ENCODE assay signal across 8 cellular contexts in genomic region chr19:11766597-11767591, GRCh38. TPM values are rescaled to one million over a fixed set of nuclear protein-coding genes. Genes with fewer than 3 reads are reported as not detected.
A peak's percentile ranks its signal among the peaks of the same experiment; 100 is the strongest.
DNase-seq lines count a peak whose midpoint lies in the region; ATAC-seq and TF ChIP-seq lines count a peak whose summit lies in the region.

Gene ZNF441 (plus strand): TSS chr19:11767000. CDS start chr19:11767194, 194 bp downstream.

- ATAC-seq in GM18511 (IDR thresholded peaks at IDR 0.05; ENCODE audit: unreplicated experiment) (peak; percentile 96), HG02981 (IDR thresholded peaks at IDR 0.05; ENCODE audit: unreplicated experiment) (peak; percentile 90), gastrocnemius medialis (peak; percentile 97 to 98)

- H3K4me3 ChIP-seq in iPS DF 6.9 (ENCODE audit: low read length) = peak within 1 kb of the TSS; percentile 67
- H3K4me3 ChIP-seq in gastrocnemius medialis = peak within 1 kb of the TSS; percentile 71 to 86 (median 82)

- WGBS in iPS DF 6.9 (ENCODE audit: insufficient coverage, insufficient read length) = no CpG with 5 or more reads among the region's 61 CpGs

- H3K4me1 ChIP-seq in iPS DF 6.9 (ENCODE audit: control insufficient read depth, insufficient read depth, low read length) = no peaks in the 10 kb centered on the region
- peaks cover 9 to 14% of the 10 kb centered on the region in 2 donors for H3K4me1 ChIP-seq in gastrocnemius medialis

- DNase-seq in NCI-H2107 (lab: John Stamatoyannopoulos, UW) (peak; percentile 81), UCSD-AML1 (lab: John Stamatoyannopoulos, UW; ENCODE audit: unreplicated experiment) (peak; percentile 95), iPS DF 6.9 (ENCODE audit: low read depth, low spot score) (peak; percentile 79), gastrocnemius medialis (peak; percentile 95), endothelial cell (ENCODE audit: low spot score) (no peak)

- H3K9me3 Mint-ChIP-seq in brain = peaks cover 15 to 51% (median 40%) of the 10 kb centered on the region in 5 experiments
- peaks cover 32% of the 10 kb centered on the region for H3K9me3 Mint-ChIP-seq in endothelial cell (ENCODE audit: unreplicated experiment)

- H3K27ac ChIP-seq in iPS DF 6.9 (ENCODE audit: low read length) = no peak within 1 kb of the TSS
- peak within 1 kb of the TSS; percentile 85 to 89 (median 86) for H3K27ac ChIP-seq in gastrocnemius medialis

- intact Hi-C loops in gastrocnemius medialis (cut with DNase I; ENCODE audit: low total_unique reads) = loop anchor here (1.0 to 10.0 kb wide), 3 partner anchors 28 to 788 kb away; partner anchors contain the start of gene ZNF564

- peak within 1 kb of the TSS in 4 of 5 experiments; percentile 73 to 99 (median 98) for H3K4me3 Mint-ChIP-seq in brain
- no peak within 1 kb of the TSS for H3K4me3 Mint-ChIP-seq in endothelial cell (ENCODE audit: unreplicated experiment)

- H3K9me3 ChIP-seq in iPS DF 6.9 (ENCODE audit: control insufficient read depth, insufficient read depth, low read length) (no peaks in the 10 kb centered on the region), gastrocnemius medialis (no peaks in the 10 kb centered on the region)

- TF ChIP-seq POLR2A in gastrocnemius medialis (IDR thresholded peaks at IDR 0.05) = peak; percentile 57 to 66

- in situ Hi-C loops in gastrocnemius medialis (cut with MboI; ENCODE audit: low sequenced_read_pairs in 4 of 4) = no loop called here

- H3K36me3 Mint-ChIP-seq in brain (peaks cover 48% of the 10 kb centered on the region), endothelial cell (ENCODE audit: low read depth, unreplicated experiment) (peaks cover 9% of the 10 kb centered on the region)

- H3K27me3 ChIP-seq in iPS DF 6.9 (ENCODE audit: control insufficient read depth, insufficient read depth, low read length) (peaks cover 10% of the 10 kb centered on the region; the same call in 1 of the 2 replicates), gastrocnemius medialis (no peaks in the 10 kb centered on the region)

- H3K27ac Mint-ChIP-seq in brain (peak within 1 kb of the TSS in 3 of 5 experiments; percentile 98 to 99 (median 98)), endothelial cell (ENCODE audit: unreplicated experiment) (no peak within 1 kb of the TSS)

- H3K4me1 Mint-ChIP-seq in brain (peaks cover 25% of the 10 kb centered on the region), endothelial cell (ENCODE audit: unreplicated experiment) (no peaks in the 10 kb centered on the region)

- H3K36me3 ChIP-seq in iPS DF 6.9 (ENCODE audit: control insufficient read depth, insufficient read depth, low read length) (no peaks in the 10 kb centered on the region), gastrocnemius medialis (no peaks in the 10 kb centered on the region)

- peak in 1 of 2 experiments; percentile 8 for TF ChIP-seq CTCF in brain (conservative IDR thresholded peaks at IDR 0.05)
- no peak for TF ChIP-seq CTCF in gastrocnemius medialis (IDR thresholded peaks at IDR 0.05 in 4 of 5, conservative IDR thresholded peaks at IDR 0.05 in 1 of 5)
- TF ChIP-seq CTCF in endothelial cell (IDR thresholded peaks at IDR 0.05; ENCODE audit: unreplicated experiment) = no peak

- H3K27me3 Mint-ChIP-seq in brain = peaks cover 45% of the 10 kb centered on the region
- peaks cover 7% of the 10 kb centered on the region for H3K27me3 Mint-ChIP-seq in endothelial cell (ENCODE audit: unreplicated experiment)

RNA-seq across cellular contexts. Expression of gene ZNF441, which starts in this region (rescaled TPM):
- 0.58 TPM for polyA plus RNA-seq in brain (ENCODE audit: insufficient read depth, low read depth, low replicate concordance)
- total RNA-seq in gastrocnemius medialis = 1 to 10 TPM; 1.1 to 7.6 (median 2.9) TPM
- 0.05 TPM for total RNA-seq in endothelial cell (ENCODE audit: unreplicated experiment)
